27 cellular contexts compared by ENCODE assay signal in the genomic region with DNA sequence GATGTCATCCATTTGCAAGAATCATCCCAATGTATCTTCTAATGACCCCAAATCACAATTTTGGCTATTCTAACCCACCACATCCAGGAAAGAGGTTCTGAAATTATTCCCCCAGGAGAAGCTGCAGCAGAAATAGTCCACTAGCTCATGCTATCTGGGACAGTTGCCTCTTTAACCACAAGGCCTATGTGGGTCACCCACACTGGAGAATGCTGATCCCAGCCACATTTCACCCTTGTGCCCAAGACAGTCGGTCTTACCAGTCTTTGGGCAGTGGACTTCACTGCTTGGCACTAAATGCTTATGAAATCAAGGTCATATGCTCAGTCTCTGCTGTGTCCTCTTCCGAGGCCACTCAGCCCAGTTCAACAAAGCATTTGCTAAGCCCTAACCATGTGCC. TPM values are rescaled to one million over a fixed set of nuclear protein-coding genes. Genes with fewer than 3 reads are reported as not detected.
DNase-seq lines count a peak whose midpoint lies in the region; ATAC-seq and TF ChIP-seq lines count a peak whose summit lies in the region.
"Had no signal": no experiment of that assay in that cellular context is flagged by ENCODE, and none has a peak within 500 bp of the region (broad histone marks: within the 10 kb centered on the region; RNA-seq: fewer than 3 reads in every experiment).

No MANE protein-coding gene starts in this region.

- peaks cover 41% of the 10 kb centered on the region for H3F3A ChIP-seq in PC-9 (ENCODE audit: insufficient read depth, low read depth)
- H3F3A ChIP-seq in MM.1S (ENCODE audit: insufficient read depth, low read length): no peaks in the 10 kb centered on the region

- TF ChIP-seq EP300 in ovary (IDR thresholded peaks at IDR 0.05): no peak

- ATAC-seq in left colon: no peak
- ATAC-seq: GM12878, Right ventricle myocardium inferior had no signal

- intact Hi-C loops in PC-9 (cut with micrococcal nuclease; ENCODE audit: unreplicated experiment): no loop called here
- intact Hi-C loops in posterior vena cava (cut with DNase I): no loop called here
- intact Hi-C loops in left colon (cut with DNase I, micrococcal nuclease): no loop called here
- intact Hi-C loops in ovary (cut with DNase I): no loop called here

- no peak overlapping the region for H3K9ac ChIP-seq in MM.1S (ENCODE audit: low read length)

- POLR2A ChIA-PET in PC-9 (lab: Charles Lee; ENCODE audit: unreplicated experiment): no interaction called here

- no peaks in the 10 kb centered on the region for H3K79me2 ChIP-seq in PC-9 (ENCODE audit: low read depth)
- H3K79me2 ChIP-seq in MM.1S (ENCODE audit: low read length): no peaks in the 10 kb centered on the region

- TF ChIP-seq CTCF in C4-2B (conservative IDR thresholded peaks at IDR 0.05): no peak
- no peak for TF ChIP-seq CTCF in PC-9 (conservative IDR thresholded peaks at IDR 0.05)
- TF ChIP-seq CTCF in MM.1S (IDR thresholded peaks at IDR 0.05; ENCODE audit: low read length): no peak
- TF ChIP-seq CTCF in ovary (IDR thresholded peaks at IDR 0.05): no peak

- CTCF ChIA-PET in PC-9 (lab: Charles Lee): no interaction called here

- H3K27me3 ChIP-seq in PC-9 (ENCODE audit: insufficient read depth, low read depth) (no peaks in the 10 kb centered on the region), MM.1S (replicated peaks; ENCODE audit: insufficient read depth, low read length) (no peaks in the 10 kb centered on the region), ovary (no peaks in the 10 kb centered on the region)
- H3K27me3 ChIP-seq: SJSA1 had no signal

- H3K4me2 ChIP-seq in PC-9 (0 out of 2 replicates have a peak overlapping the region, but pooled peaks have one; percentile 51), MM.1S (ENCODE audit: low read depth, low read length) (no peak overlapping the region)

- H4K20me1 ChIP-seq in PC-9 (ENCODE audit: insufficient read depth) (no peaks in the 10 kb centered on the region), MM.1S (ENCODE audit: insufficient read depth, low read length) (no peaks in the 10 kb centered on the region)

- peak overlapping the region; percentile 34 for H3K27ac ChIP-seq in C4-2B
- H3K27ac ChIP-seq in PC-9: peak overlapping the region; percentile 94; the same call in 1 of the 2 replicates
- no peak overlapping the region for H3K27ac ChIP-seq in MM.1S (ENCODE audit: low read length)
- H3K27ac ChIP-seq in ovary: no peak overlapping the region
- H3K27ac ChIP-seq: SJSA1 had no signal

- TF ChIP-seq POLR2A in ovary (IDR thresholded peaks at IDR 0.05): no peak

- WGBS in ovary, 3 donors: 56 to 73% (median 61%) methylated on average over 2 of the region's 2 CpGs

- no peak overlapping the region for H2AFZ ChIP-seq in PC-9
- H2AFZ ChIP-seq in MM.1S (ENCODE audit: low read length): no peak overlapping the region

- DNase-seq in PC-9 (no peak), fibroblast of gingiva (ENCODE audit: low read depth) (peak; percentile 38), posterior vena cava (ENCODE audit: low spot score) (peak; percentile 19), MM.1S (no peak), left colon (no peak), ovary (no peak), NK-92 (lab: John Stamatoyannopoulos, UW; ENCODE audit: unreplicated experiment) (no peak)
- DNase-seq: Caco-2; CD4-positive, alpha-beta memory T cell; DMS 273 treated with DMSO at 0.1 percent for 48 hours; DND-41; H9; HFFc6; KBM-7; NCI-H1105; NCI-H146; NCI-H2029 treated with DMSO at 0.1 percent for 48 hours; NCI-H226; NCI-H510A treated with DMSO at 0.1 percent for 48 hours; NCI-H748 treated with DMSO at 0.1 percent for 48 hours; NK-92 treated with Interleukin-12 subunit alpha and Interleukin-12 subunit beta, amount 100 ng/mL, for 24 hours had no signal

- H3K4me1 ChIP-seq in PC-9 (replicated peaks; ENCODE audit: insufficient read depth) (peaks cover 61% of the 10 kb centered on the region), MM.1S (ENCODE audit: low read length) (no peaks in the 10 kb centered on the region), ovary (ENCODE audit: insufficient read depth) (no peaks in the 10 kb centered on the region)
- H3K4me1 ChIP-seq: Caco-2 had no signal

- no peak overlapping the region for H3K4me3 ChIP-seq in PC-9
- no peak overlapping the region for H3K4me3 ChIP-seq in MM.1S (ENCODE audit: low read length)
- no peak overlapping the region for H3K4me3 ChIP-seq in ovary
- H3K4me3 ChIP-seq: GM12878, SJSA1 had no signal

- no peaks in the 10 kb centered on the region for H3K36me3 ChIP-seq in PC-9 (ENCODE audit: low read depth)
- no peaks in the 10 kb centered on the region for H3K36me3 ChIP-seq in MM.1S (replicated peaks; ENCODE audit: insufficient read depth, low read length)
- H3K36me3 ChIP-seq in ovary: no peaks in the 10 kb centered on the region
- H3K36me3 ChIP-seq: SJSA1 had no signal

- no TSS peak for BruUV-seq in PC-9 (replicated peaks; lab: Mats Ljungman, UMichigan)

- H3K9me2 ChIP-seq in PC-9 (ENCODE audit: insufficient read depth) (no peaks in the 10 kb centered on the region), MM.1S (replicated peaks; ENCODE audit: insufficient read depth, low read length) (no peaks in the 10 kb centered on the region)

- no peaks in the 10 kb centered on the region; the same call in 1 of the 2 replicates for H3K9me3 ChIP-seq in PC-9 (ENCODE audit: insufficient read depth, low read depth)
- H3K9me3 ChIP-seq in MM.1S (replicated peaks; ENCODE audit: insufficient read depth, low read length): no peaks in the 10 kb centered on the region
- H3K9me3 ChIP-seq in ovary: no peaks in the 10 kb centered on the region
- H3K9me3 ChIP-seq: Caco-2, SJSA1 had no signal

RNA-seq across cellular contexts. Expression of a gene that starts 27.0 kb away (rescaled TPM):
- not detected in 2 replicates for total RNA-seq in PC-9 (2021)
- not detected for total RNA-seq in posterior vena cava
- total RNA-seq in left colon: not detected
- total RNA-seq in ovary: under 1 TPM in 1 of 7 donors, not detected in 6; 0.10 TPM
- polyA plus RNA-seq in ovary: under 1 TPM; 0.08 to 0.12 TPM
- total RNA-seq: A673; Caco-2; CD4-positive, alpha-beta memory T cell; GM12878; HFFc6 had no signal
- polyA plus RNA-seq: BJ; CD4-positive, alpha-beta memory T cell had no signal

Comparison
In these comparisons a context has a peak if more than half of its experiments do, and no peak if none do; other contexts are left out.
1. H3K27ac ChIP-seq: peak in C4-2B (single experiment) and PC-9 (single experiment); none in MM.1S (single experiment) and ovary (0 of 2).
2. DNase-seq: peak in fibroblast of gingiva (single experiment) and posterior vena cava (single experiment); none in PC-9 (0 of 2), MM.1S (single experiment), left colon (0 of 2), ovary (0 of 5) and NK-92 (single experiment).